1 cellular context compared by ENCODE assay signal in genomic region chr1:32249831-32250525, GRCh38.
TF ChIP-seq lines count a peak whose summit lies in the region.

No MANE protein-coding gene starts in this region.

TF ChIP-seq in HepG2, 621 proteins besides CTCF, POLR2A, EP300 and RAD21 (continued from another document and continues in another):
- TF ChIP-seq ZBTB4 (CRISPR knock-in tag; IDR thresholded peaks at IDR 0.05; ENCODE audit: borderline replicate concordance) (no peak), SRSF9 (IDR thresholded peaks at IDR 0.05; ENCODE audit: borderline replicate concordance, insufficient read depth, low read depth, low read length, poor library complexity, severe bottlenecking) (no peak), ONECUT2 (CRISPR knock-in tag; IDR thresholded peaks at IDR 0.05) (no peak), TEAD2 (CRISPR knock-in tag; IDR thresholded peaks at IDR 0.05) (no peak), PLSCR1 (CRISPR knock-in tag; IDR thresholded peaks at IDR 0.05; ENCODE audit: borderline replicate concordance) (no peak), NR1H2 (CRISPR knock-in tag; IDR thresholded peaks at IDR 0.05; ENCODE audit: borderline replicate concordance, low read depth) (no peak; the same call in 1 of the 2 replicates), AKNA (CRISPR knock-in tag; IDR thresholded peaks at IDR 0.05; ENCODE audit: borderline replicate concordance) (no peak), RAD51 (IDR thresholded peaks at IDR 0.05; ENCODE audit: borderline replicate concordance) (no peak), GABPB1 (CRISPR knock-in tag; IDR thresholded peaks at IDR 0.05) (peak; percentile 63), RFX3 (CRISPR knock-in tag; IDR thresholded peaks at IDR 0.05) (no peak), ZNF367 (CRISPR knock-in tag; IDR thresholded peaks at IDR 0.05; ENCODE audit: borderline replicate concordance) (no peak), ZNF781 (CRISPR knock-in tag; IDR thresholded peaks at IDR 0.05; ENCODE audit: borderline replicate concordance, not compliant biosample characterization) (peak; percentile 62), SNRNP70 (IDR thresholded peaks at IDR 0.05; ENCODE audit: low read depth, low read length) (no peak), ZSCAN29 (CRISPR knock-in tag; conservative IDR thresholded peaks at IDR 0.05) (peak; percentile 78), CREB1 (IDR thresholded peaks at IDR 0.05) (peak; percentile 82), CREB1 (CRISPR knock-in tag; IDR thresholded peaks at IDR 0.05) (peak; percentile 94), TCF12 (IDR thresholded peaks at IDR 0.05) (no peak), TCF12 (CRISPR knock-in tag; IDR thresholded peaks at IDR 0.05) (no peak), ZNF441 (CRISPR knock-in tag; IDR thresholded peaks at IDR 0.05; ENCODE audit: borderline replicate concordance) (no peak), ZBTB49 (CRISPR knock-in tag; IDR thresholded peaks at IDR 0.05; ENCODE audit: borderline replicate concordance) (no peak), ZNF577 (CRISPR knock-in tag; IDR thresholded peaks at IDR 0.05; ENCODE audit: borderline replicate concordance, low read depth) (no peak), ZBTB38 (CRISPR knock-in tag; IDR thresholded peaks at IDR 0.05) (peak; percentile 89), ZNF513 (CRISPR knock-in tag; conservative IDR thresholded peaks at IDR 0.05) (no peak), MAF1 (CRISPR knock-in tag; IDR thresholded peaks at IDR 0.05; ENCODE audit: borderline replicate concordance) (no peak), ZNF512 (CRISPR knock-in tag; IDR thresholded peaks at IDR 0.05) (no peak), ZNF12 (CRISPR knock-in tag; IDR thresholded peaks at IDR 0.05) (no peak), ZNF10 (CRISPR knock-in tag; IDR thresholded peaks at IDR 0.05; ENCODE audit: borderline replicate concordance, low read depth) (no peak), ATF7-NPFF (CRISPR knock-in tag; IDR thresholded peaks at IDR 0.05; ENCODE audit: low read depth) (no peak), MNT (IDR thresholded peaks at IDR 0.05) (no peak), XRCC5 (optimal IDR thresholded peaks at IDR 0.05; ENCODE audit: low read length) (peak; percentile 46), ZNF558 (CRISPR knock-in tag; IDR thresholded peaks at IDR 0.05; ENCODE audit: borderline replicate concordance) (no peak), DMAP1 (CRISPR knock-in tag; IDR thresholded peaks at IDR 0.05) (peak; percentile 45; the same call in 1 of the 2 replicates), HOXD1 (CRISPR knock-in tag; IDR thresholded peaks at IDR 0.05) (no peak), RORA (CRISPR knock-in tag; IDR thresholded peaks at IDR 0.05) (no peak), ZBTB8A (CRISPR knock-in tag; IDR thresholded peaks at IDR 0.05; ENCODE audit: borderline replicate concordance, low read depth) (no peak), MAX (IDR thresholded peaks at IDR 0.05) (peak; percentile 87), HOXA5 (CRISPR knock-in tag; IDR thresholded peaks at IDR 0.05) (peak; percentile 13; the same call in 1 of the 2 replicates), HDAC6 (IDR thresholded peaks at IDR 0.05; ENCODE audit: low read depth, low read length) (no peak), SRF (IDR thresholded peaks at IDR 0.05; ENCODE audit: low read depth, low read length) (no peak), ZNF276 (CRISPR knock-in tag; IDR thresholded peaks at IDR 0.05; ENCODE audit: low read depth) (no peak), ZNF383 (CRISPR knock-in tag; IDR thresholded peaks at IDR 0.05; ENCODE audit: borderline replicate concordance) (0 out of 2 replicates have a peak, but pooled peaks have one; percentile 71), ZBTB43 (CRISPR knock-in tag; conservative IDR thresholded peaks at IDR 0.05) (peak; percentile 83; the same call in 1 of the 2 replicates), MATR3 (CRISPR knock-in tag; IDR thresholded peaks at IDR 0.05) (no peak), ERF (CRISPR knock-in tag; IDR thresholded peaks at IDR 0.05) (peak; percentile 78)
